Comparison of ENCODE assay signal across 35 cellular contexts in genomic region chr3:123262868-123263267, GRCh38.
"Had no signal": no experiment of that assay in that cellular context is flagged by ENCODE, and none has a peak within 500 bp of the region (broad histone marks: within the 10 kb centered on the region; RNA-seq: fewer than 3 reads in every experiment).

No MANE protein-coding gene starts in this region.

- H3K36me3 ChIP-seq: adrenal gland, ascending aorta, brain microvascular endothelial cell, breast epithelium, cardiac muscle cell had no signal

- H3K9me3 ChIP-seq: adrenal gland, ascending aorta, body of pancreas, breast epithelium had no signal

- H3K9me3 Mint-ChIP-seq: activated naive CD4-positive, alpha-beta T cell treated with anti-CD3 and anti-CD28 coated beads for 36 hours; activated naive CD4-positive, alpha-beta T cell treated with anti-CD3 and anti-CD28 coated beads, Interleukin-2, amount 10 ng/mL, durations not matched to agents 7 days and 5 days; activated naive CD4-positive, alpha-beta T cell treated with anti-CD3 and anti-CD28 coated beads, Interleukin-2, amount 50 U/mL, for 24 hours; activated naive CD4-positive, alpha-beta T cell treated with anti-CD3 and anti-CD28 coated beads, Interleukin-2, amount 50 U/mL, for 72 hours; activated naive CD8-positive, alpha-beta T cell treated with anti-CD3 and anti-CD28 coated beads, Interleukin-2, amount 10 ng/mL, durations not matched to agents 7 days and 5 days; activated T-cell treated with anti-CD3 and anti-CD28 coated beads, Interleukin-2, amount 50 U/mL, for 4 hours; activated T-cell treated with anti-CD3 and anti-CD28 coated beads, Interleukin-2, amount 50 U/mL, for 72 hours; activated T-helper 1 cell treated with anti-CD3 and anti-CD28 coated beads, Interleukin-12 subunit alpha, Interleukin-12 subunit beta, Interleukin-2, Interleukin-4 antibody, amounts not matched to agents 30 ng/mL and 10 ng/mL and 1 ng/mL, durations not matched to agents 14 hours and 24 hours and 36 hours; activated T-helper 17 cell treated with anti-CD3 and anti-CD28 coated beads, Interleukin-2, amount 50 U/mL, for 72 hours; activated T-helper 2 cell treated with anti-CD3 and anti-CD28 coated beads, Interferon-gamma antibody, Interleukin-2, Interleukin-4, amounts not matched to agents 10 μg/mL and 5 μg/mL and 100 μg/mL, durations not matched to agents 14 hours and 24 hours and 36 hours; central memory CD8-positive, alpha-beta T cell had no signal

- H3K27me3 ChIP-seq: adrenal gland, ascending aorta, body of pancreas, brain microvascular endothelial cell, breast epithelium, cardiac muscle cell had no signal

- H3K27ac ChIP-seq: adrenal gland, ascending aorta, body of pancreas, brain microvascular endothelial cell, breast epithelium, cardiac muscle cell had no signal

- H3K27ac Mint-ChIP-seq: activated naive CD4-positive, alpha-beta T cell treated with anti-CD3 and anti-CD28 coated beads for 36 hours; activated naive CD4-positive, alpha-beta T cell treated with anti-CD3 and anti-CD28 coated beads, Interleukin-2, amount 50 U/mL, for 24 hours; activated naive CD4-positive, alpha-beta T cell treated with anti-CD3 and anti-CD28 coated beads, Interleukin-2, amount 50 U/mL, for 72 hours; activated naive CD8-positive, alpha-beta T cell; activated naive CD8-positive, alpha-beta T cell treated with anti-CD3 and anti-CD28 coated beads for 36 hours; activated naive CD8-positive, alpha-beta T cell treated with anti-CD3 and anti-CD28 coated beads, Interleukin-2, amount 10 ng/mL, durations not matched to agents 7 days and 5 days; activated naive CD8-positive, alpha-beta T cell treated with anti-CD3 and anti-CD28 coated beads, Interleukin-2, amount 50 U/mL, for 24 hours; activated T-cell treated with anti-CD3 and anti-CD28 coated beads, Interleukin-2, amount 50 U/mL, for 72 hours; activated T-helper 1 cell treated with anti-CD3 and anti-CD28 coated beads, Interleukin-12 subunit alpha, Interleukin-12 subunit beta, Interleukin-2, Interleukin-4 antibody, amounts not matched to agents 30 ng/mL and 10 ng/mL and 1 ng/mL, durations not matched to agents 14 hours and 24 hours and 36 hours; activated T-helper 2 cell treated with anti-CD3 and anti-CD28 coated beads, Interferon-gamma antibody, Interleukin-2, Interleukin-4, amounts not matched to agents 10 μg/mL and 5 μg/mL and 100 μg/mL, durations not matched to agents 14 hours and 24 hours and 36 hours; brain had no signal

- H3K27me3 Mint-ChIP-seq: activated naive CD4-positive, alpha-beta T cell treated with anti-CD3 and anti-CD28 coated beads, Interleukin-2, amount 10 ng/mL, durations not matched to agents 7 days and 5 days; activated naive CD4-positive, alpha-beta T cell treated with anti-CD3 and anti-CD28 coated beads, Interleukin-2, amount 50 U/mL, for 24 hours; activated naive CD8-positive, alpha-beta T cell; activated naive CD8-positive, alpha-beta T cell treated with anti-CD3 and anti-CD28 coated beads for 36 hours; activated naive CD8-positive, alpha-beta T cell treated with anti-CD3 and anti-CD28 coated beads, Interleukin-2, amount 10 ng/mL, durations not matched to agents 7 days and 5 days; activated naive CD8-positive, alpha-beta T cell treated with anti-CD3 and anti-CD28 coated beads, Interleukin-2, amount 50 U/mL, for 24 hours; activated T-helper 17 cell treated with anti-CD3 and anti-CD28 coated beads, Interleukin-2, amount 50 U/mL, for 72 hours; brain; central memory CD8-positive, alpha-beta T cell had no signal

- H3K4me3 Mint-ChIP-seq: activated naive CD4-positive, alpha-beta T cell treated with anti-CD3 and anti-CD28 coated beads for 36 hours; activated naive CD4-positive, alpha-beta T cell treated with anti-CD3 and anti-CD28 coated beads, Interleukin-2, amount 10 ng/mL, durations not matched to agents 7 days and 5 days; activated naive CD4-positive, alpha-beta T cell treated with anti-CD3 and anti-CD28 coated beads, Interleukin-2, amount 50 U/mL, for 24 hours; activated naive CD8-positive, alpha-beta T cell; activated naive CD8-positive, alpha-beta T cell treated with anti-CD3 and anti-CD28 coated beads for 36 hours; activated naive CD8-positive, alpha-beta T cell treated with anti-CD3 and anti-CD28 coated beads, Interleukin-2, amount 10 ng/mL, durations not matched to agents 7 days and 5 days; activated naive CD8-positive, alpha-beta T cell treated with anti-CD3 and anti-CD28 coated beads, Interleukin-2, amount 50 U/mL, for 24 hours; activated T-cell treated with anti-CD3 and anti-CD28 coated beads, Interleukin-2, amount 50 U/mL, for 4 hours; activated T-cell treated with anti-CD3 and anti-CD28 coated beads, Interleukin-2, amount 50 U/mL, for 72 hours; activated T-helper 1 cell treated with anti-CD3 and anti-CD28 coated beads, Interleukin-12 subunit alpha, Interleukin-12 subunit beta, Interleukin-2, Interleukin-4 antibody, amounts not matched to agents 30 ng/mL and 10 ng/mL and 1 ng/mL, durations not matched to agents 14 hours and 24 hours and 36 hours; activated T-helper 17 cell treated with anti-CD3 and anti-CD28 coated beads, Interleukin-2, amount 50 U/mL, for 72 hours; brain; central memory CD8-positive, alpha-beta T cell had no signal

- ATAC-seq: activated naive CD4-positive, alpha-beta T cell treated with anti-CD3 and anti-CD28 coated beads, Interleukin-2, amount 50 U/mL, for 72 hours; activated naive CD8-positive, alpha-beta T cell treated with anti-CD3 and anti-CD28 coated beads, Interleukin-2, amount 50 U/mL, for 24 hours; activated T-cell treated with anti-CD3 and anti-CD28 coated beads, Interleukin-2, amount 50 U/mL, for 4 hours; activated T-cell treated with anti-CD3 and anti-CD28 coated beads, Interleukin-2, amount 50 U/mL, for 72 hours; activated T-helper 17 cell treated with anti-CD3 and anti-CD28 coated beads, Interleukin-2, amount 50 U/mL, for 72 hours; body of pancreas had no signal

- H3K4me1 Mint-ChIP-seq: activated naive CD4-positive, alpha-beta T cell treated with anti-CD3 and anti-CD28 coated beads, Interleukin-2, amount 50 U/mL, for 24 hours; activated naive CD8-positive, alpha-beta T cell treated with anti-CD3 and anti-CD28 coated beads for 36 hours; activated naive CD8-positive, alpha-beta T cell treated with anti-CD3 and anti-CD28 coated beads, Interleukin-2, amount 50 U/mL, for 24 hours; activated T-helper 17 cell treated with anti-CD3 and anti-CD28 coated beads, Interleukin-2, amount 50 U/mL, for 72 hours had no signal

- DNase-seq: activated effector memory CD4-positive, alpha-beta T cell treated with anti-CD3 and anti-CD28 coated beads, Interleukin-2, amount 50 U/mL, for 16 hours; activated effector memory CD4-positive, alpha-beta T cell treated with Interleukin-2 at 50 U/mL for 16 hours; activated gamma-delta T cell; activated gamma-delta T cell treated with Interleukin-2 at 50 U/mL for 16 hours; activated naive CD4-positive, alpha-beta T cell; activated naive CD4-positive, alpha-beta T cell treated with anti-CD3 and anti-CD28 coated beads for 36 hours; activated naive CD4-positive, alpha-beta T cell treated with anti-CD3 and anti-CD28 coated beads, Interleukin-2, amount 10 ng/mL, durations not matched to agents 7 days and 5 days; activated naive CD4-positive, alpha-beta T cell treated with anti-CD3 and anti-CD28 coated beads, Interleukin-2, amount 50 U/mL, for 16 hours; activated naive CD4-positive, alpha-beta T cell treated with Interleukin-2 at 50 U/mL for 16 hours; activated naive CD8-positive, alpha-beta T cell treated with anti-CD3 and anti-CD28 coated beads for 36 hours; activated naive CD8-positive, alpha-beta T cell treated with anti-CD3 and anti-CD28 coated beads, Interleukin-2, amount 10 ng/mL, durations not matched to agents 7 days and 5 days; activated naive CD8-positive, alpha-beta T cell treated with anti-CD3 and anti-CD28 coated beads, Interleukin-2, amount 50 U/mL, for 24 hours; activated T-cell treated with anti-CD3 and anti-CD28 coated beads, Interleukin-2, amount 50 U/mL, for 4 hours; activated T-cell treated with anti-CD3 and anti-CD28 coated beads, Interleukin-2, amount 50 U/mL, for 48 hours; activated T-cell treated with anti-CD3 and anti-CD28 coated beads, Interleukin-2, amount 50 U/mL, for 72 hours; adrenal gland; amniotic stem cell; amygdala; aorta; body of pancreas; brain microvascular endothelial cell; caudate nucleus; central memory CD4-positive, alpha-beta T cell; cerebellar nuclear complex had no signal

- H3K4me3 ChIP-seq: adrenal gland, ascending aorta, body of pancreas, breast epithelium, cardiac muscle cell had no signal

- H3K4me1 ChIP-seq: ascending aorta, body of pancreas, breast epithelium had no signal
